Comparison of ENCODE assay signal across 16 cellular contexts in genomic region chr10:50316695-50317648, GRCh38.
DNase-seq lines count a peak whose midpoint lies in the region; ATAC-seq and TF ChIP-seq lines count a peak whose summit lies in the region.
"Had no signal": no experiment of that assay in that cellular context is flagged by ENCODE, and none has a peak within 500 bp of the region (broad histone marks: within the 10 kb centered on the region; RNA-seq: fewer than 3 reads in every experiment).

No MANE protein-coding gene starts in this region.

- H2AFZ ChIP-seq in GM23338 = no peak overlapping the region
- H2AFZ ChIP-seq in OCI-LY7 (ENCODE audit: low read length) = no peak overlapping the region

- intact Hi-C loops in OCI-LY7 (cut with micrococcal nuclease; ENCODE audit: unreplicated experiment) = no loop called here
- intact Hi-C loops in dendritic cell treated with granulocyte-macrophage colony-stimulating factor and Interleukin-4, amounts not matched to agents 40 ng/mL and 50 ng/mL, for 4 days (cut with micrococcal nuclease) = no loop called here
- intact Hi-C loops in left colon (cut with DNase I, micrococcal nuclease) = no loop called here

- no peaks in the 10 kb centered on the region for H3K9me3 ChIP-seq in OCI-LY7 (ENCODE audit: low read length)
- H3K9me3 ChIP-seq: Caco-2, neutrophil, upper lobe of left lung had no signal

- H4K20me1 ChIP-seq in GM23338 (replicated peaks; ENCODE audit: insufficient read depth) (0 out of 2 replicates have a peak, but pooled peaks cover 4% of the 10 kb centered on the region), OCI-LY7 (ENCODE audit: insufficient read depth, low read length) (no peaks in the 10 kb centered on the region)

- no peaks in the 10 kb centered on the region for H3K27me3 Mint-ChIP-seq in GM23338 (ENCODE audit: insufficient read depth, low read depth, poor library complexity)
- H3K27me3 Mint-ChIP-seq in dendritic cell treated with granulocyte-macrophage colony-stimulating factor and Interleukin-4, amounts not matched to agents 40 ng/mL and 50 ng/mL, for 4 days = no peaks in the 10 kb centered on the region
- H3K27me3 Mint-ChIP-seq: activated B cell treated with CpG ODN at 0.5 μM for 24 hours; activated naive CD8-positive, alpha-beta T cell had no signal

- BruUV-seq in OCI-LY7 (replicated peaks; lab: Mats Ljungman, UMichigan) = no TSS peak

- H3K36me3 ChIP-seq in GM23338 (ENCODE audit: insufficient read depth) (no peaks in the 10 kb centered on the region), OCI-LY7 (ENCODE audit: insufficient read depth, low read length) (peaks cover 54% of the 10 kb centered on the region)
- H3K36me3 ChIP-seq: neutrophil had no signal

- H3K79me2 ChIP-seq in GM23338 (replicated peaks; ENCODE audit: insufficient read depth) = no peaks in the 10 kb centered on the region
- H3K79me2 ChIP-seq in OCI-LY7 (ENCODE audit: insufficient read depth, low read depth, low read length) = peaks cover 6% of the 10 kb centered on the region

- H3K36me3 Mint-ChIP-seq in GM23338 (ENCODE audit: low read depth) = no peaks in the 10 kb centered on the region
- peaks cover 68% of the 10 kb centered on the region for H3K36me3 Mint-ChIP-seq in dendritic cell treated with granulocyte-macrophage colony-stimulating factor and Interleukin-4, amounts not matched to agents 40 ng/mL and 50 ng/mL, for 4 days (ENCODE audit: low read depth)

- H3K4me3 Mint-ChIP-seq in GM23338 = no peak overlapping the region
- H3K4me3 Mint-ChIP-seq in dendritic cell treated with granulocyte-macrophage colony-stimulating factor and Interleukin-4, amounts not matched to agents 40 ng/mL and 50 ng/mL, for 4 days = no peak overlapping the region
- H3K4me3 Mint-ChIP-seq: activated B cell treated with CpG ODN at 0.5 μM for 24 hours; activated naive CD8-positive, alpha-beta T cell had no signal

- CTCF ChIA-PET in OCI-LY7 (lab: Charles Lee; ENCODE audit: unreplicated experiment) = no interaction called here

- H3K9me3 Mint-ChIP-seq in GM23338 = no peaks in the 10 kb centered on the region; the same call in 2 of the 3 replicates
- H3K9me3 Mint-ChIP-seq in dendritic cell treated with granulocyte-macrophage colony-stimulating factor and Interleukin-4, amounts not matched to agents 40 ng/mL and 50 ng/mL, for 4 days = peaks cover 8% of the 10 kb centered on the region

- ATAC-seq in GM23338 = peak; percentile 43; the same call in 2 of the 3 replicates
- ATAC-seq in HG02610 (IDR thresholded peaks at IDR 0.05; ENCODE audit: unreplicated experiment) = no peak
- ATAC-seq in left colon = no peak

- peaks cover 7% of the 10 kb centered on the region; the same call in 1 of the 3 replicates for H3K4me1 Mint-ChIP-seq in GM23338
- peaks cover 46% of the 10 kb centered on the region for H3K4me1 Mint-ChIP-seq in dendritic cell treated with granulocyte-macrophage colony-stimulating factor and Interleukin-4, amounts not matched to agents 40 ng/mL and 50 ng/mL, for 4 days (ENCODE audit: low read depth)

- H3K27ac Mint-ChIP-seq in GM23338 = 0 out of 2 replicates have a peak overlapping the region, but pooled peaks have one; percentile 3
- peak overlapping the region; percentile 9 for H3K27ac Mint-ChIP-seq in dendritic cell treated with granulocyte-macrophage colony-stimulating factor and Interleukin-4, amounts not matched to agents 40 ng/mL and 50 ng/mL, for 4 days
- H3K27ac Mint-ChIP-seq: activated B cell treated with CpG ODN at 0.5 μM for 24 hours; activated naive CD8-positive, alpha-beta T cell had no signal

- H3K4me2 ChIP-seq in GM23338 = no peak overlapping the region
- H3K4me2 ChIP-seq in OCI-LY7 (ENCODE audit: low read length) = no peak overlapping the region

- POLR2A ChIA-PET in OCI-LY7 (lab: Charles Lee) = interaction anchor here (0.9 to 2.5 kb wide), 6 partner anchors 9 to 269 kb away, joined by 3 to 17 read pairs (median 4); no protein-coding TSS in a partner anchor

- H3K9me2 ChIP-seq in GM23338 (ENCODE audit: insufficient read depth) (no peaks in the 10 kb centered on the region), OCI-LY7 (ENCODE audit: insufficient read depth, low read length) (no peaks in the 10 kb centered on the region)

- H3F3A ChIP-seq in GM23338 (replicated peaks; ENCODE audit: low read depth) = no peaks in the 10 kb centered on the region

- no peak overlapping the region for H3K27ac ChIP-seq in GM23338 (ENCODE audit: low read depth)
- no peak overlapping the region for H3K27ac ChIP-seq in OCI-LY7 (ENCODE audit: low read depth, low read length, poor library complexity, severe bottlenecking)
- H3K27ac ChIP-seq: neutrophil, sigmoid colon, upper lobe of left lung had no signal

- no peak overlapping the region for H3K4me3 ChIP-seq in GM23338
- no peak overlapping the region for H3K4me3 ChIP-seq in OCI-LY7 (ENCODE audit: low read depth, low read length, poor library complexity, severe bottlenecking)
- H3K4me3 ChIP-seq: sigmoid colon, upper lobe of left lung had no signal

- H3K4me1 ChIP-seq in GM23338 (ENCODE audit: insufficient read depth) = no peaks in the 10 kb centered on the region
- peaks cover 21% of the 10 kb centered on the region for H3K4me1 ChIP-seq in OCI-LY7 (ENCODE audit: insufficient read depth, low read length, poor library complexity, severe bottlenecking)
- H3K4me1 ChIP-seq: Caco-2 had no signal

- no peaks in the 10 kb centered on the region for H3K27me3 ChIP-seq in GM23338 (ENCODE audit: insufficient read depth)
- H3K27me3 ChIP-seq: neutrophil, sigmoid colon, upper lobe of left lung had no signal

- TF ChIP-seq CTCF in GM23338 (conservative IDR thresholded peaks at IDR 0.05; ENCODE audit: low read depth in 2 of 2) (no peak), OCI-LY7 (conservative IDR thresholded peaks at IDR 0.05; ENCODE audit: low read length) (no peak)

- DNase-seq in AG08395 (ENCODE audit: low spot score) (peak; percentile 7), GM23338 (ENCODE audit: low spot score) (no peak), OCI-LY7 (ENCODE audit: low spot score) (peak; percentile 8), H4 (ENCODE audit: low spot score) (no peak), left colon (no peak)
- no peak for DNase-seq in activated CD4-positive, alpha-beta T cell treated with anti-CD3 and anti-CD28 coated beads, Interleukin-2, amount 50 U/mL, for 48 hours
- DNase-seq: activated B cell treated with CpG ODN at 0.5 μM for 24 hours; Caco-2; central memory CD4-positive, alpha-beta T cell; sigmoid colon; stimulated activated CD4-positive, alpha-beta T cell treated with anti-CD3 and anti-CD28 coated beads, Interleukin-4, amount 100 ng/mL, for 24 hours; upper lobe of left lung had no signal

TF ChIP-seq in GM23338, 12 proteins besides CTCF, POLR2A, EP300 and RAD21 (continues in another document):
- TF ChIP-seq NANOG (IDR thresholded peaks at IDR 0.05; ENCODE audit: borderline replicate concordance) (no peak), ZNF114 (CRISPR knock-in tag; IDR thresholded peaks at IDR 0.05) (no peak), EZH2 (IDR thresholded peaks at IDR 0.05; ENCODE audit: low read depth, unreplicated experiment) (no peak), REST (IDR thresholded peaks at IDR 0.05; ENCODE audit: unreplicated experiment) (no peak), STAT1 (IDR thresholded peaks at IDR 0.05; ENCODE audit: unreplicated experiment) (no peak), POLR2AphosphoS5 (IDR thresholded peaks at IDR 0.05; ENCODE audit: low read depth) (no peak), CREB1 (CRISPR knock-in tag; IDR thresholded peaks at IDR 0.05; ENCODE audit: low read depth) (no peak), JUNB (IDR thresholded peaks at IDR 0.05; ENCODE audit: unreplicated experiment) (no peak), EZH2phosphoT487 (IDR thresholded peaks at IDR 0.05; ENCODE audit: unreplicated experiment) (no peak), ETS1 (IDR thresholded peaks at IDR 0.05) (no peak)

Comparison
In these comparisons a context has a peak if more than half of its experiments do, and no peak if none do; other contexts are left out.
1. DNase-seq: peak in AG08395 (single experiment) and OCI-LY7 (single experiment); none in GM23338 (single experiment), activated CD4-positive, alpha-beta T cell treated with anti-CD3 and anti-CD28 coated beads, Interleukin-2, amount 50 U/mL, for 48 hours (0 of 2), H4 (single experiment) and left colon (0 of 2).